Comparison of ENCODE assay signal across 1 cellular context in genomic region chr2:50345691-50346090, GRCh38.
TF ChIP-seq lines count a peak whose summit lies in the region.

No MANE protein-coding gene starts in this region.

TF ChIP-seq in GM23338, 12 proteins besides CTCF, POLR2A, EP300 and RAD21 (continued from another document):
- TF ChIP-seq ZNF462 (CRISPR knock-in tag; IDR thresholded peaks at IDR 0.05) (no peak), STAT1 (IDR thresholded peaks at IDR 0.05; ENCODE audit: unreplicated experiment) (no peak), EZH2 (IDR thresholded peaks at IDR 0.05; ENCODE audit: low read depth, unreplicated experiment) (no peak), ZNF331 (CRISPR knock-in tag; IDR thresholded peaks at IDR 0.05; ENCODE audit: low read depth) (no peak), ETS1 (IDR thresholded peaks at IDR 0.05) (no peak), POLR2AphosphoS5 (IDR thresholded peaks at IDR 0.05; ENCODE audit: low read depth) (no peak), CREB1 (CRISPR knock-in tag; IDR thresholded peaks at IDR 0.05; ENCODE audit: low read depth) (no peak)
